8 cellular contexts compared by ENCODE assay signal in the genomic region with DNA sequence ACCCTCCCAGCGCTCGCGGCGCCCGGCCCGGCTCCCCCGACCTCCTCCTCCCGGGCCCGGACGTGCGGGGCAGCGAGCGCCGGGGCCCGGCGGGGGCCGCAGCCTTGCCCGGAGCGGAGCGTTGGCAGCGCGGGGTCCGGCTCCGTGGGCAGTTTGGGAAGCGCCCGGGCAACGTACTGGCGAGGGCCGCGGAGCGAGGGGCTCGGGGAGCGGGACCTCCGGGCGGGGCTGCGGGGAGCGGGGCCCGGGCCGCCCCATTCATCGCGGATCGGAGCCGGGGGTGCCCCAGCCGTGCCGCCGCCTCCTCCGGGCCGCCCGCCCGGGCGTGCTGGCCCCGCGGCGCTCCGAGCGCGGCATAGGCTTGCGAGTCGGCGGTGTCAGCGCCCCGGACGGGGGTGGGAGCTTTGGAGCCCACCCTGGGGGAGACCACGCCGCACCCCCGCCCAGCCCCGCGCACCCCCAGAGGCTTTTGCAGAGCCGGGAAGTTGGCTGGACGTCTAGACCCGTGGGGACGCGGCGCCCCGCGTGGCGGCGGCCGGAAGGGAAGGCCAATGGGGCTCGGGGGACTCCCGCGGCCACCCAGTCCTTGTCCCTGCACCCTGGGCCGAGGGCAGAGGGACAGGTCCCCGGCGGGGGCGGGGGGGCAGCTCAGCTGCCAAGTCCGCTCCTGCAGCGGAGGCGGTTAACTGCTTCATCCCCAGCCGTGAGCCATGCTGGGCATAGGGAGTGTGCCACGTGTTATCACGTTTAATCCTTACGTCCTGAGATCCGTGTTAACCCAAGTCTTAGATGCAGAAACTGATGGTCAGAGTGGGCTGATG. TPM values are rescaled to one million over a fixed set of nuclear protein-coding genes. Genes with fewer than 3 reads are reported as not detected.
DNase-seq lines count a peak whose midpoint lies in the region; FAIRE-seq and TF ChIP-seq lines count a peak whose summit lies in the region.

No MANE protein-coding gene starts in this region.

- no peaks in the 10 kb centered on the region for H3K36me3 ChIP-seq in parathyroid adenoma (ENCODE audit: control insufficient read depth, insufficient read depth, low read length)

- TF ChIP-seq CTCF in D721Med (IDR thresholded peaks at IDR 0.05; ENCODE audit: insufficient read depth, missing control alignments), result no peak
- TF ChIP-seq CTCF in RWPE1 (conservative IDR thresholded peaks at IDR 0.05; ENCODE audit: low read depth), result peak; percentile 51
- TF ChIP-seq CTCF in parathyroid adenoma (IDR thresholded peaks at IDR 0.05), result peak; percentile 31

- CTCF ChIA-PET in RWPE1 (lab: Yijun Ruan, JAX), result interaction anchor here (0.7 to 1.1 kb wide), 2 partner anchors 9 to 48 kb away, joined by 3 to 4 read pairs; no protein-coding TSS in a partner anchor

- H2AFZ ChIP-seq in parathyroid adenoma, result peak overlapping the region; percentile 11

- H3K4me3 ChIP-seq in parathyroid adenoma (ENCODE audit: low read depth, low read length), result peak overlapping the region; percentile 16

- no peak overlapping the region for H3K9ac ChIP-seq in parathyroid adenoma

- POLR2A ChIA-PET in RWPE1 (lab: Yijun Ruan, JAX; ENCODE audit: low non-redundant PET), result no interaction called here

- H3K27me3 ChIP-seq in parathyroid adenoma (ENCODE audit: control insufficient read depth, insufficient read depth, low read length), result no peaks in the 10 kb centered on the region

- no peaks in the 10 kb centered on the region for H3K9me3 ChIP-seq in parathyroid adenoma (ENCODE audit: control insufficient read depth, low read length)

- peak; percentile 34 for DNase-seq in D721Med (ENCODE audit: insufficient read length, low spot score)
- no peak for DNase-seq in RWPE1 (ENCODE audit: low spot score)
- peak; percentile 68 to 77 for DNase-seq in frontal cortex (ENCODE audit: low spot score in 2 of 2)
- no peak for DNase-seq in SIG-M5 (lab: John Stamatoyannopoulos, UW)
- no peak for DNase-seq in NCI-H1092 treated with DMSO at 0.1 percent for 48 hours (lab: John Stamatoyannopoulos, UW)
- no peak for DNase-seq in NCI-H1694 (lab: John Stamatoyannopoulos, UW)
- no peak for DNase-seq in NCI-H748 treated with DMSO at 0.1 percent for 48 hours (lab: John Stamatoyannopoulos, UW)

- H3K4me1 ChIP-seq in parathyroid adenoma, result no peaks in the 10 kb centered on the region

- H3K4me2 ChIP-seq in parathyroid adenoma (ENCODE audit: low read length), result peak overlapping the region; percentile 57

- no peak for FAIRE-seq in D721Med (lab: Jason Lieb, UNC)
- FAIRE-seq in frontal cortex (lab: Jason Lieb, UNC), result no peak

- no peaks in the 10 kb centered on the region for H3K79me2 ChIP-seq in parathyroid adenoma

- H3K27ac ChIP-seq in RWPE1, result no peak overlapping the region
- no peak overlapping the region for H3K27ac ChIP-seq in parathyroid adenoma

RNA-seq across cellular contexts. Expression of gene ZNF469, which starts 0.9 kb away (rescaled TPM):
- total RNA-seq in frontal cortex, result 0.41 TPM

Comparison
In these comparisons a context has a peak if more than half of its experiments do, and no peak if none do; other contexts are left out.
1. DNase-seq: peak in D721Med (single experiment) and frontal cortex (2 of 2); none in RWPE1 (single experiment), SIG-M5 (single experiment), NCI-H1092 treated with DMSO at 0.1 percent for 48 hours (single experiment), NCI-H1694 (single experiment) and NCI-H748 treated with DMSO at 0.1 percent for 48 hours (single experiment).